7 cellular contexts compared by ENCODE assay signal in genomic region chr15:87668768-87669524, GRCh38.
DNase-seq lines count a peak whose midpoint lies in the region; ATAC-seq and TF ChIP-seq lines count a peak whose summit lies in the region.
"Not testable (repeated sequence)": the region's sequence is repeated elsewhere in the genome, so short reads cannot be mapped to it uniquely, and the experiment has no call there.

No MANE protein-coding gene starts in this region.

- POLR2A ChIA-PET in activated CD8-positive, alpha-beta T cell treated with anti-CD3 and anti-CD28 coated beads for 36 hours (lab: Charles Lee) = not testable (repeated sequence)

- H3K27me3 ChIP-seq in MG63, foreskin keratinocyte: not testable (repeated sequence)

- H3K9me3 Mint-ChIP-seq in activated CD8-positive, alpha-beta T cell treated with anti-CD3 and anti-CD28 coated beads for 36 hours = peaks cover 15% of the 10 kb centered on the region

- ATAC-seq in activated CD8-positive, alpha-beta T cell treated with anti-CD3 and anti-CD28 coated beads for 36 hours = not testable (repeated sequence)
- peak; percentile 50 for ATAC-seq in foreskin keratinocyte

- not testable (repeated sequence) for H3K27me3 Mint-ChIP-seq in activated CD8-positive, alpha-beta T cell treated with anti-CD3 and anti-CD28 coated beads for 36 hours

- H3K9me3 ChIP-seq in MG63 = not testable (repeated sequence)

- not testable (repeated sequence) for H3K4me1 Mint-ChIP-seq in activated CD8-positive, alpha-beta T cell treated with anti-CD3 and anti-CD28 coated beads for 36 hours (ENCODE audit: low read depth)

- intact Hi-C loops in activated CD8-positive, alpha-beta T cell treated with anti-CD3 and anti-CD28 coated beads for 36 hours (cut with micrococcal nuclease) = not testable (repeated sequence)

- not testable (repeated sequence) for H3K36me3 Mint-ChIP-seq in activated CD8-positive, alpha-beta T cell treated with anti-CD3 and anti-CD28 coated beads for 36 hours (ENCODE audit: low read depth)

- CTCF ChIA-PET in activated CD8-positive, alpha-beta T cell treated with anti-CD3 and anti-CD28 coated beads for 36 hours (lab: Charles Lee) = not testable (repeated sequence)

- not testable (repeated sequence) for H3K27ac ChIP-seq in foreskin keratinocyte

- not testable (repeated sequence) for H3K4me3 Mint-ChIP-seq in activated CD8-positive, alpha-beta T cell treated with anti-CD3 and anti-CD28 coated beads for 36 hours

- not testable (repeated sequence) for H3K4me1 ChIP-seq in foreskin keratinocyte

- H3K36me3 ChIP-seq in MG63 = not testable (repeated sequence)

- H3K4me3 ChIP-seq in MG63 = not testable (repeated sequence)

- H3K27ac Mint-ChIP-seq in activated CD8-positive, alpha-beta T cell treated with anti-CD3 and anti-CD28 coated beads for 36 hours = not testable (repeated sequence)

- DNase-seq in Daoy (ENCODE audit: low read depth) (peak; percentile 19), HS-27A (ENCODE audit: low read depth) (peak; percentile 40), MG63 (peak; percentile 21), RPMI7951 (ENCODE audit: low read depth) (peak; percentile 99), foreskin keratinocyte (peak in 1 of 2 donors; percentile 83), kidney tubule cell (ENCODE audit: low spot score) (peak; percentile 56)
- peak; percentile 3 for DNase-seq in activated CD8-positive, alpha-beta T cell treated with anti-CD3 and anti-CD28 coated beads for 36 hours

- TF ChIP-seq CTCF in activated CD8-positive, alpha-beta T cell treated with anti-CD3 and anti-CD28 coated beads for 36 hours (IDR thresholded peaks at IDR 0.05); foreskin keratinocyte (conservative IDR thresholded peaks at IDR 0.05): not testable (repeated sequence)
